In the genomic region with DNA sequence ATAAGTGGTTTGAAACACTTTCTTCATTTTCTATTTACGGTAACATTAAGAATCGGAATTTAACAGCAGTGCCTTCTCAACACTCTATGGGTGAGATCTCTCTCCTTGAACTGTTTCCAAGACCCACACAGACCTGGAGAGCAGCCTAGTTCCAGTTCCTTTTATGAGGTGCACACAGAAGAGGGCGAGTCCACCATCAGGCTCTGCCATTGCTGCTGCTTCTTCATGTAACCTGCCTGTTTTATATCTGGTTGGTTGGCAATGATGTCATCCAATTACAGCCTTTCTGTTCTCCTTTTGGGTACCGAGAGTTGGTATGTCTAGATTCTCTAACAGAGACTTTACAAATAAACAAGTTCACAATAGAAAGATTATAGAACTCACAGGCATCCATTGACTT, we compare ENCODE assay signal across 19 cellular contexts.
DNase-seq lines count a peak whose midpoint lies in the region; ATAC-seq and TF ChIP-seq lines count a peak whose summit lies in the region.
"Had no signal": no experiment of that assay in that cellular context is flagged by ENCODE, and none has a peak within 500 bp of the region (broad histone marks: within the 10 kb centered on the region; RNA-seq: fewer than 3 reads in every experiment).

No MANE protein-coding gene starts in this region.

- ATAC-seq in left lung = peak; percentile 94
- no peak for ATAC-seq in stimulated activated naive B cell treated with anti-CD40 and anti-IgM and Interleukin-4, amounts not matched to agents 10 μg/mL and 1 μg/mL and 100 μg/mL, for 72 hours (replicated peaks)
- ATAC-seq: Panc1 had no signal

- H3K4me1 Mint-ChIP-seq in activated naive CD4-positive, alpha-beta T cell treated with anti-CD3 and anti-CD28 coated beads for 36 hours (ENCODE audit: low read depth) = peaks cover 3% of the 10 kb centered on the region
- no peaks in the 10 kb centered on the region for H3K4me1 Mint-ChIP-seq in stimulated activated naive B cell treated with anti-CD40 and anti-IgM and Interleukin-4, amounts not matched to agents 10 μg/mL and 1 μg/mL and 100 μg/mL, for 72 hours
- H3K4me1 Mint-ChIP-seq: B cell, IgD-negative memory B cell had no signal

- peaks cover 6% of the 10 kb centered on the region for H3K9me3 Mint-ChIP-seq in activated naive CD4-positive, alpha-beta T cell treated with anti-CD3 and anti-CD28 coated beads for 36 hours
- peaks cover 6 to 11% of the 10 kb centered on the region in 2 donors for H3K9me3 Mint-ChIP-seq in stimulated activated naive B cell treated with anti-CD40 and anti-IgM and Interleukin-4, amounts not matched to agents 10 μg/mL and 1 μg/mL and 100 μg/mL, for 72 hours

- TF ChIP-seq CTCF in HEK293 (tag by site-specific recombination; IDR thresholded peaks at IDR 0.05) (no peak), VCaP (conservative IDR thresholded peaks at IDR 0.05) (no peak), left lung (IDR thresholded peaks at IDR 0.05) (no peak), thyroid gland (IDR thresholded peaks at IDR 0.05) (no peak)

- H3K9me3 ChIP-seq in HEK293 (ENCODE audit: control insufficient read depth, insufficient read depth, low read depth, low read length) = no peaks in the 10 kb centered on the region; the same call in 1 of the 2 replicates
- H3K9me3 ChIP-seq in left lung = peaks cover 0 to 11% of the 10 kb centered on the region in 2 donors
- H3K9me3 ChIP-seq in thyroid gland = no peaks in the 10 kb centered on the region

- DNase-seq in left lung (no peak), thyroid gland (peak; percentile 42 to 60), HUDEP-2 (lab: John Stamatoyannopoulos, UW; ENCODE audit: unreplicated experiment in 76 of 76) (no peak)
- DNase-seq in activated naive CD4-positive, alpha-beta T cell treated with anti-CD3 and anti-CD28 coated beads for 36 hours = no peak
- no peak for DNase-seq in stimulated activated naive B cell treated with anti-CD40 and anti-IgM and Interleukin-4, amounts not matched to agents 10 μg/mL and 1 μg/mL and 100 μg/mL, for 72 hours
- DNase-seq: CD4-positive, alpha-beta memory T cell; DMS79; H9; NCI-H1436; NCI-H2029 treated with DMSO at 0.1 percent for 48 hours; NCI-H2227 treated with DMSO at 0.1 percent for 48 hours; NCI-H524 treated with DMSO at 0.1 percent for 48 hours; Right ventricle myocardium superior; SK-N-SH had no signal

- no peaks in the 10 kb centered on the region for H3K27me3 Mint-ChIP-seq in activated naive CD4-positive, alpha-beta T cell treated with anti-CD3 and anti-CD28 coated beads for 36 hours (ENCODE audit: low read depth)
- peaks cover 6 to 25% of the 10 kb centered on the region in 2 donors for H3K27me3 Mint-ChIP-seq in stimulated activated naive B cell treated with anti-CD40 and anti-IgM and Interleukin-4, amounts not matched to agents 10 μg/mL and 1 μg/mL and 100 μg/mL, for 72 hours

- no peak for TF ChIP-seq POLR2A in thyroid gland (IDR thresholded peaks at IDR 0.05)

- no peak overlapping the region for H3K27ac Mint-ChIP-seq in activated naive CD4-positive, alpha-beta T cell treated with anti-CD3 and anti-CD28 coated beads for 36 hours
- no peak overlapping the region for H3K27ac Mint-ChIP-seq in stimulated activated naive B cell treated with anti-CD40 and anti-IgM and Interleukin-4, amounts not matched to agents 10 μg/mL and 1 μg/mL and 100 μg/mL, for 72 hours
- H3K27ac Mint-ChIP-seq: B cell; CD4-positive, alpha-beta memory T cell; H9; IgD-negative memory B cell had no signal

- CTCF ChIA-PET in HEK293 (lab: Yijun Ruan, JAX) = interaction anchor here (2.7 to 4.6 kb wide), 2 partner anchors 10 to 24 kb away, joined by 25 to 27 read pairs; no protein-coding TSS in a partner anchor
- CTCF ChIA-PET in activated naive CD4-positive, alpha-beta T cell treated with anti-CD3 and anti-CD28 coated beads for 36 hours (lab: Charles Lee) = interaction anchor here (1.3 kb wide), 1 partner anchor 25 kb away, joined by 3 read pairs; no protein-coding TSS in a partner anchor

- no peaks in the 10 kb centered on the region for H3K36me3 ChIP-seq in HEK293 (ENCODE audit: control insufficient read depth in 2 of 2, insufficient read depth in 1 of 2, low read length in 2 of 2)
- no peaks in the 10 kb centered on the region for H3K36me3 ChIP-seq in left lung
- no peaks in the 10 kb centered on the region for H3K36me3 ChIP-seq in thyroid gland

- no peak overlapping the region for H3K27ac ChIP-seq in HEK293 (ENCODE audit: extremely low read depth, low read depth, low read length)
- H3K27ac ChIP-seq in VCaP = peak overlapping the region; percentile 19; the same call in 1 of the 2 replicates
- no peak overlapping the region for H3K27ac ChIP-seq in left lung
- H3K27ac ChIP-seq in thyroid gland = no peak overlapping the region

- peaks cover 2% of the 10 kb centered on the region for H3K36me3 Mint-ChIP-seq in activated naive CD4-positive, alpha-beta T cell treated with anti-CD3 and anti-CD28 coated beads for 36 hours (ENCODE audit: low read depth)
- H3K36me3 Mint-ChIP-seq in stimulated activated naive B cell treated with anti-CD40 and anti-IgM and Interleukin-4, amounts not matched to agents 10 μg/mL and 1 μg/mL and 100 μg/mL, for 72 hours = peaks cover 0 to 3% of the 10 kb centered on the region in 2 donors

- no peak overlapping the region for H3K4me3 Mint-ChIP-seq in activated naive CD4-positive, alpha-beta T cell treated with anti-CD3 and anti-CD28 coated beads for 36 hours
- no peak overlapping the region for H3K4me3 Mint-ChIP-seq in stimulated activated naive B cell treated with anti-CD40 and anti-IgM and Interleukin-4, amounts not matched to agents 10 μg/mL and 1 μg/mL and 100 μg/mL, for 72 hours
- H3K4me3 Mint-ChIP-seq: B cell; CD4-positive, alpha-beta memory T cell; H9; IgD-negative memory B cell had no signal

- H3K27me3 ChIP-seq in left lung (peaks cover 0 to 6% of the 10 kb centered on the region in 2 donors), thyroid gland (no peaks in the 10 kb centered on the region)

- H3K4me3 ChIP-seq in HEK293 (ENCODE audit: low read depth, low read length) (no peak overlapping the region), left lung (no peak overlapping the region), thyroid gland (replicated peaks in 1 of 3) (no peak overlapping the region)

- H3K4me1 ChIP-seq in HEK293 (ENCODE audit: control insufficient read depth, insufficient read depth, low read length) (no peaks in the 10 kb centered on the region), left lung (no peaks in the 10 kb centered on the region), thyroid gland (no peaks in the 10 kb centered on the region)

- POLR2A ChIA-PET in HEK293 (lab: Yijun Ruan, JAX) = no interaction called here

- intact Hi-C loops in left lung (cut with DNase I) (no loop called here), thyroid gland (cut with DNase I) (no loop called here)
- intact Hi-C loops in activated naive CD4-positive, alpha-beta T cell treated with anti-CD3 and anti-CD28 coated beads for 36 hours (cut with micrococcal nuclease) = no loop called here

- WGBS in thyroid gland, 2 donors = 32 to 39% methylated on average over 4 of the region's 4 CpGs

TF ChIP-seq in HEK293, 187 proteins besides CTCF, POLR2A, EP300 and RAD21:
- TF ChIP-seq ZNF350 (tag by site-specific recombination; IDR thresholded peaks at IDR 0.05) (0 out of 2 replicates have a peak, but pooled peaks have one; percentile 61), ZNF529 (tag by site-specific recombination; IDR thresholded peaks at IDR 0.05; ENCODE audit: insufficient replicate concordance) (no peak), ATF2 (tag by site-specific recombination; IDR thresholded peaks at IDR 0.05; ENCODE audit: low read depth) (peak; percentile 51; the same call in 1 of the 2 replicates), PRDM10 (tag by site-specific recombination; IDR thresholded peaks at IDR 0.05) (peak; percentile 68), KLF16 (tag by site-specific recombination; IDR thresholded peaks at IDR 0.05) (no peak), ZNF658 (tag by site-specific recombination; IDR thresholded peaks at IDR 0.05) (no peak)
TF ChIP-seq in HEK293: peak in this region for 3.

Comparison
In these comparisons a context has a peak if more than half of its experiments do, and no peak if none do; other contexts are left out.
1. DNase-seq: peak in thyroid gland (2 of 2); none in left lung (0 of 2), HUDEP-2 (0 of 76), activated naive CD4-positive, alpha-beta T cell treated with anti-CD3 and anti-CD28 coated beads for 36 hours (single experiment) and stimulated activated naive B cell treated with anti-CD40 and anti-IgM and Interleukin-4, amounts not matched to agents 10 μg/mL and 1 μg/mL and 100 μg/mL, for 72 hours (single experiment).